1 cellular context compared by ENCODE assay signal in the genomic region with DNA sequence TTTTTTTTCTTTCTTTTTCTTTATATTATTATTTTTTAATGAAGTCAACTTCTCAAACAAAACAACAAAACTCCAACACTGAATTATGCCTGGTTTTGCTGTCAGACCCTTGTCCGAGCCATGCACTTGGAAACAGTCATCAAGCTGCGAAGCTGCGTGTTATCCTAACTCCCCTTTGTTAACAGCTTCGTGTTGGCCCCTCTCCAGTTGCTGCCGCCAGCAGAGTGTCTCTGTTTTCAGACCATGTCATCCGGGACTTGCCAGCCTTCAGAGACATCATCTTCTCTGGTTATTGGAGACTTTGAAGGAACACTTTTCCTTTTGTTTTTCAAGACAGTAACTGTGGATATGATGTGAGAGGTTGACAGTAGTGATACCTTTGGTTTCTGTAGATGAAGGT.
TF ChIP-seq lines count a peak whose summit lies in the region.

No MANE protein-coding gene starts in this region.

TF ChIP-seq in K562, 482 proteins besides CTCF, POLR2A, EP300 and RAD21:
- TF ChIP-seq ZBTB40 (IDR thresholded peaks at IDR 0.05) (0 out of 2 replicates have a peak, but pooled peaks have one; percentile 20), ZBTB40 (CRISPR knock-in tag; IDR thresholded peaks at IDR 0.05) (no peak), ZNF175 (CRISPR knock-in tag; IDR thresholded peaks at IDR 0.05; ENCODE audit: low read depth) (no peak), CC2D1A (IDR thresholded peaks at IDR 0.05) (no peak), NFIC (IDR thresholded peaks at IDR 0.05) (peak; percentile 64), ZNF57 (CRISPR knock-in tag; IDR thresholded peaks at IDR 0.05) (no peak), MGA (IDR thresholded peaks at IDR 0.05) (0 out of 2 replicates have a peak, but pooled peaks have one; percentile 20), STAT5A (IDR thresholded peaks at IDR 0.05; ENCODE audit: borderline replicate concordance, low read length) (no peak), ZNF717 (CRISPR knock-in tag; IDR thresholded peaks at IDR 0.05) (no peak), FOSL1 (tag; conservative IDR thresholded peaks at IDR 0.05) (no peak), ZBTB7A (IDR thresholded peaks at IDR 0.05; ENCODE audit: borderline replicate concordance, control insufficient read depth, low read depth, low read length) (no peak), BRF1 (IDR thresholded peaks at IDR 0.05; ENCODE audit: borderline replicate concordance, extremely low read depth, insufficient read length) (no peak), MBD1 (CRISPR knock-in tag; IDR thresholded peaks at IDR 0.05) (no peak), ATF2 (CRISPR knock-in tag; IDR thresholded peaks at IDR 0.05) (no peak)
